ENCODE assay signal across 8 cellular contexts in the genomic region with DNA sequence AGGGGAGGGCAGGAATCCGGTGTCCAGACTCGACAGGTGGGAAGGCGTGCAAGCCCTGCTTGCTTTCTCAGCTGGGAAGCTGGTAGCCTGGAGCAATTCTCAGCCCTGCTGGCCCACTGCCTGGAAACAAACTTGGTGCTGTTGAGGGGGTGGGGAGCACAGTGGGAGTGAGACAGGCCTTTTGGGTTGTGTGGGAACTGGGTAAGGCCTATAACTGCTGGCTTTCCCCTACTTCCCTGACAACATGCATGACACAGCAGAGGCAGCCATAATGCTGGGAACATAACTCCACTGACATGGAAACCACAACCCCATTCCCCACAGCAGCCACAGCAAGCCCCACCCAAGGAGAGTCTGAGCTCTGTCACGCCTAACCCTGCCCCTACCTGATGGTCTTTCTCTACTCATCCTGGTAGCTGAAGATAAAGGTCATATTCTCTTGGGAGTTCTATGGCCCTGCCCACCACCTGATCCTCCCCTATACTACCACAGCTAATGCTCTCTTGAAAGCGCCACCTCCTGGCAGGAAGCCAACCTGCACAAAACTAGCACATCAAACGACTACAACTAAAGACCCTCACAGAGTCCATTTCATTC.
DNase-seq lines count a peak whose midpoint lies in the region; ATAC-seq and TF ChIP-seq lines count a peak whose summit lies in the region.

No MANE protein-coding gene starts in this region.

- intact Hi-C loops in gastrocnemius medialis (cut with DNase I; ENCODE audit: low total_unique reads), result no loop called here

- H3K9me3 ChIP-seq in gastrocnemius medialis, result no peaks in the 10 kb centered on the region

- TF ChIP-seq CTCF in gastrocnemius medialis (IDR thresholded peaks at IDR 0.05 in 4 of 5, conservative IDR thresholded peaks at IDR 0.05 in 1 of 5), result no peak

- peak; percentile 78 for DNase-seq in ELF-1 (ENCODE audit: low read depth, low spot score)
- peak; percentile 71 for DNase-seq in NAMALWA (ENCODE audit: low spot score)
- peak; percentile 20 for DNase-seq in activated naive CD8-positive, alpha-beta T cell treated with anti-CD3 and anti-CD28 coated beads for 36 hours
- peak in 1 of 2 donors; percentile 39 for DNase-seq in gastrocnemius medialis
- DNase-seq in COLO829 (ENCODE audit: low spot score), result no peak
- no peak for DNase-seq in hippocampal formation (lab: John Stamatoyannopoulos, UW)
- DNase-seq in caudate nucleus (lab: John Stamatoyannopoulos, UW), result no peak

- H3K9me3 Mint-ChIP-seq in activated naive CD8-positive, alpha-beta T cell treated with anti-CD3 and anti-CD28 coated beads for 36 hours, result peaks cover 6% of the 10 kb centered on the region

- no peak overlapping the region for H3K27ac Mint-ChIP-seq in activated naive CD8-positive, alpha-beta T cell treated with anti-CD3 and anti-CD28 coated beads for 36 hours

- TF ChIP-seq POLR2A in gastrocnemius medialis (IDR thresholded peaks at IDR 0.05), result no peak

- in situ Hi-C loops in gastrocnemius medialis (cut with MboI; ENCODE audit: low sequenced_read_pairs in 4 of 4), result loop anchor here in 1 of 4 donors (25.0 kb wide), 1 partner anchor 264 kb away; no protein-coding TSS in a partner anchor

- H3K4me3 ChIP-seq in gastrocnemius medialis, result peak overlapping the region in 1 of 4 donors; percentile 14

- ATAC-seq in GM21529 (IDR thresholded peaks at IDR 0.05; ENCODE audit: unreplicated experiment) (peak; percentile 61), gastrocnemius medialis (peak in 1 of 2 donors; percentile 61)

- no peak overlapping the region for H3K4me3 Mint-ChIP-seq in activated naive CD8-positive, alpha-beta T cell treated with anti-CD3 and anti-CD28 coated beads for 36 hours

- H3K27me3 Mint-ChIP-seq in activated naive CD8-positive, alpha-beta T cell treated with anti-CD3 and anti-CD28 coated beads for 36 hours, result no peaks in the 10 kb centered on the region

- H3K36me3 Mint-ChIP-seq in activated naive CD8-positive, alpha-beta T cell treated with anti-CD3 and anti-CD28 coated beads for 36 hours, result peaks cover 40% of the 10 kb centered on the region

- H3K27ac ChIP-seq in gastrocnemius medialis (peak overlapping the region; percentile 38 to 66 (median 54)), caudate nucleus (ENCODE audit: low read depth, low read length) (no peak overlapping the region)

- H3K4me1 ChIP-seq in gastrocnemius medialis, result peaks cover 26 to 35% of the 10 kb centered on the region in 2 donors

- H3K4me1 Mint-ChIP-seq in activated naive CD8-positive, alpha-beta T cell treated with anti-CD3 and anti-CD28 coated beads for 36 hours, result peaks cover 21% of the 10 kb centered on the region

- peaks cover 0 to 20% of the 10 kb centered on the region in 2 donors for H3K36me3 ChIP-seq in gastrocnemius medialis

- H3K27me3 ChIP-seq in gastrocnemius medialis, result no peaks in the 10 kb centered on the region

Comparison
In these comparisons a context has a peak if more than half of its experiments do, and no peak if none do; other contexts are left out.
1. DNase-seq: peak in ELF-1 (single experiment), NAMALWA (single experiment) and activated naive CD8-positive, alpha-beta T cell treated with anti-CD3 and anti-CD28 coated beads for 36 hours (single experiment); none in COLO829 (single experiment), hippocampal formation (0 of 2) and caudate nucleus (0 of 61).